ENCODE assay signal across 1 cellular context in genomic region chr15:75056036-75056435, GRCh38.
TF ChIP-seq lines count a peak whose summit lies in the region.

No MANE protein-coding gene starts in this region.

TF ChIP-seq in HepG2, 621 proteins besides CTCF, POLR2A, EP300 and RAD21:
- TF ChIP-seq CEBPZ (IDR thresholded peaks at IDR 0.05; ENCODE audit: low read length) (no peak), CC2D1A (CRISPR knock-in tag; IDR thresholded peaks at IDR 0.05) (no peak), ZNF687 (CRISPR knock-in tag; IDR thresholded peaks at IDR 0.05) (peak; percentile 28; the same call in 1 of the 2 replicates), JDP2 (CRISPR knock-in tag; IDR thresholded peaks at IDR 0.05; ENCODE audit: borderline replicate concordance) (no peak), HOXD1 (CRISPR knock-in tag; IDR thresholded peaks at IDR 0.05) (no peak), PAXIP1 (CRISPR knock-in tag; conservative IDR thresholded peaks at IDR 0.05) (no peak), ZNF207 (IDR thresholded peaks at IDR 0.05; ENCODE audit: borderline replicate concordance) (no peak), SMARCE1 (IDR thresholded peaks at IDR 0.05; ENCODE audit: borderline replicate concordance) (no peak), MYC (CRISPR knock-in tag; IDR thresholded peaks at IDR 0.05; ENCODE audit: borderline replicate concordance) (peak; percentile 28; the same call in 1 of the 2 replicates), PTBP1 (IDR thresholded peaks at IDR 0.05; ENCODE audit: low read depth, low read length, poor library complexity, severe bottlenecking) (no peak), ZNF232 (CRISPR knock-in tag; IDR thresholded peaks at IDR 0.05; ENCODE audit: borderline replicate concordance) (no peak), SOX6 (IDR thresholded peaks at IDR 0.05) (no peak), SOX6 (CRISPR knock-in tag; IDR thresholded peaks at IDR 0.05) (no peak)
TF ChIP-seq in HepG2: peak in this region for 2.
